In genomic region chr9:119761737-119762136, GRCh38 we compare ENCODE assay signal across 22 cellular contexts.
"Had no signal": no experiment of that assay in that cellular context is flagged by ENCODE, and none has a peak within 500 bp of the region (broad histone marks: within the 10 kb centered on the region; RNA-seq: fewer than 3 reads in every experiment).

No MANE protein-coding gene starts in this region.

- H3K36me3 Mint-ChIP-seq: naive thymus-derived CD8-positive, alpha-beta T cell had no signal

- H3K27ac ChIP-seq: brain microvascular endothelial cell, colonic mucosa, epithelial cell of prostate, spleen, tibial artery had no signal

- H3K9me3 Mint-ChIP-seq: activated T-helper 2 cell treated with anti-CD3 and anti-CD28 coated beads, Interferon-gamma antibody, Interleukin-2, Interleukin-4, amounts not matched to agents 10 μg/mL and 5 μg/mL and 100 μg/mL, durations not matched to agents 14 hours and 24 hours and 36 hours; endodermal cell had no signal

- H3K4me3 Mint-ChIP-seq: activated CD4-positive, alpha-beta memory T cell treated with anti-CD3 and anti-CD28 coated beads, Interleukin-2, amount 10 ng/mL, durations not matched to agents 7 days and 5 days; central memory CD8-positive, alpha-beta T cell; endodermal cell; naive thymus-derived CD8-positive, alpha-beta T cell had no signal

- H3K4me3 ChIP-seq: colonic mucosa, spleen, tibial artery had no signal

- H3K27me3 Mint-ChIP-seq: activated CD4-positive, alpha-beta memory T cell treated with anti-CD3 and anti-CD28 coated beads, Interleukin-2, amount 10 ng/mL, durations not matched to agents 7 days and 5 days; central memory CD8-positive, alpha-beta T cell had no signal

- H3K9me3 ChIP-seq: colonic mucosa, spleen, tibial artery had no signal

- H3K27ac Mint-ChIP-seq: activated CD4-positive, alpha-beta memory T cell treated with anti-CD3 and anti-CD28 coated beads, Interleukin-2, amount 10 ng/mL, durations not matched to agents 7 days and 5 days; activated T-helper 2 cell treated with anti-CD3 and anti-CD28 coated beads, Interferon-gamma antibody, Interleukin-2, Interleukin-4, amounts not matched to agents 10 μg/mL and 5 μg/mL and 100 μg/mL, durations not matched to agents 14 hours and 24 hours and 36 hours; endodermal cell; naive thymus-derived CD8-positive, alpha-beta T cell had no signal

- DNase-seq: activated CD4-positive, alpha-beta memory T cell treated with anti-CD3 and anti-CD28 coated beads, Interleukin-2, amount 10 ng/mL, durations not matched to agents 7 days and 5 days; activated CD4-positive, alpha-beta T cell treated with anti-CD3 and anti-CD28 coated beads for 48 hours; activated CD4-positive, CD25-positive, alpha-beta regulatory T cell; activated naive CD4-positive, alpha-beta T cell treated with Interleukin-2 at 50 U/mL for 16 hours; activated T-cell treated with anti-CD3 and anti-CD28 coated beads, Interleukin-2, amount 50 U/mL, for 1 hour; anterior cingulate cortex; brain microvascular endothelial cell; colonic mucosa; endodermal cell; foreskin melanocyte; hypothalamus; islet precursor cell; left ventricle myocardium superior; mesenchymal stem cell; naive thymus-derived CD8-positive, alpha-beta T cell; spleen; stimulated activated CD4-positive, alpha-beta T cell treated with anti-CD3 and anti-CD28 coated beads, Interleukin-4, amount 100 ng/mL, for 4 hours; stimulated activated naive CD4-positive, alpha-beta T cell; tibial artery had no signal

- H3K27me3 ChIP-seq: brain microvascular endothelial cell, colonic mucosa, tibial artery had no signal

- ATAC-seq: left ventricle myocardium superior; naive thymus-derived CD8-positive, alpha-beta T cell had no signal

- H3K4me1 Mint-ChIP-seq: activated CD4-positive, alpha-beta memory T cell treated with anti-CD3 and anti-CD28 coated beads, Interleukin-2, amount 10 ng/mL, durations not matched to agents 7 days and 5 days; central memory CD8-positive, alpha-beta T cell had no signal

- H3K4me1 ChIP-seq: colonic mucosa, spleen, tibial artery had no signal

- H3K36me3 ChIP-seq: brain microvascular endothelial cell, colonic mucosa, spleen, tibial artery had no signal
